ENCODE assay signal across 8 cellular contexts in the genomic region with DNA sequence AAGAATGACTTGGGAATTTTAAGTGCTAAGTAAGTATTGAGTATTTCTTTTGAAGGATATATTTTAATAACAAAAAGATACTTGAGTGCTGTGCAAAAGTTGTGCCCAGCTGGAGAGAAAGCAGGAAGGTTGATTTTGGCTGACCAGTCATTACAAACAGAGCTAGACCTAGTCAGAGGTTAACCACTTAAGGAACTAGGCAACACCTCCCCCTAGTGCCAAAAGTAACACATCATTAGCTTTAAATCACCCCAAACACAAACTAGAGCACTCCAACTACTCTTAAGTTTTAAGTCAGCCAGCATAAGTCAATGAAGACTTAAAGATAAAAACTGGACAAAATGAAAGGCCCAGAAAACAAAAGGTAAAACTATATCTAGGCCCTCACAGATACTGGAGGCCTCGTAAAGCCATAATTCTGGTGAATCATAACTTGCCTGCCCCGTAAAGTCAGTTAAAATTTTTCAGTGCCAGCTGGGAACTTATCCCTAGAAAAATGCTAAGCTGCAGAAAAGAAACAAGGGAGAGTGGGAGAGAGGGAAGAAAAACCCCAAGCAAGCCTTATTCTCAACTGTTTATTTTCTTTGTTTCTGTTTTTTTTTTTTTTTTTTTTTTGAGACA.
DNase-seq lines count a peak whose midpoint lies in the region; ATAC-seq lines count a peak whose summit lies in the region.

No MANE protein-coding gene starts in this region.

- peaks cover 2% of the 10 kb centered on the region for H3K36me3 Mint-ChIP-seq in activated naive CD8-positive, alpha-beta T cell

- DNase-seq in CMK (ENCODE audit: low read depth) (peak; percentile 49), NCI-H526 (lab: John Stamatoyannopoulos, UW) (peak; percentile 61 to 77), hepatic stellate cell (ENCODE audit: low spot score) (peak; percentile 74), skeletal muscle cell (ENCODE audit: low read depth) (peak; percentile 39), NCI-H1436 (lab: John Stamatoyannopoulos, UW) (no peak)

- ATAC-seq in GM18499 (IDR thresholded peaks at IDR 0.05; ENCODE audit: insufficient read depth, unreplicated experiment), result peak; percentile 40
- peak; percentile 31 for ATAC-seq in HG03097 (IDR thresholded peaks at IDR 0.05; ENCODE audit: low FRiP score, unreplicated experiment)

- no peak overlapping the region for H3K27ac Mint-ChIP-seq in activated naive CD8-positive, alpha-beta T cell

- H3K4me3 ChIP-seq in skeletal muscle cell (ENCODE audit: low read depth, low read length), result no peak overlapping the region

- peak overlapping the region; percentile 6 for H3K4me3 Mint-ChIP-seq in activated naive CD8-positive, alpha-beta T cell

- H3K27me3 Mint-ChIP-seq in activated naive CD8-positive, alpha-beta T cell, result no peaks in the 10 kb centered on the region

- H3K4me1 Mint-ChIP-seq in activated naive CD8-positive, alpha-beta T cell (ENCODE audit: low read depth), result peaks cover 38% of the 10 kb centered on the region

- H3K9me3 Mint-ChIP-seq in activated naive CD8-positive, alpha-beta T cell (ENCODE audit: low read depth), result no peaks in the 10 kb centered on the region
